Comparison of ENCODE assay signal across 8 cellular contexts in the genomic region with DNA sequence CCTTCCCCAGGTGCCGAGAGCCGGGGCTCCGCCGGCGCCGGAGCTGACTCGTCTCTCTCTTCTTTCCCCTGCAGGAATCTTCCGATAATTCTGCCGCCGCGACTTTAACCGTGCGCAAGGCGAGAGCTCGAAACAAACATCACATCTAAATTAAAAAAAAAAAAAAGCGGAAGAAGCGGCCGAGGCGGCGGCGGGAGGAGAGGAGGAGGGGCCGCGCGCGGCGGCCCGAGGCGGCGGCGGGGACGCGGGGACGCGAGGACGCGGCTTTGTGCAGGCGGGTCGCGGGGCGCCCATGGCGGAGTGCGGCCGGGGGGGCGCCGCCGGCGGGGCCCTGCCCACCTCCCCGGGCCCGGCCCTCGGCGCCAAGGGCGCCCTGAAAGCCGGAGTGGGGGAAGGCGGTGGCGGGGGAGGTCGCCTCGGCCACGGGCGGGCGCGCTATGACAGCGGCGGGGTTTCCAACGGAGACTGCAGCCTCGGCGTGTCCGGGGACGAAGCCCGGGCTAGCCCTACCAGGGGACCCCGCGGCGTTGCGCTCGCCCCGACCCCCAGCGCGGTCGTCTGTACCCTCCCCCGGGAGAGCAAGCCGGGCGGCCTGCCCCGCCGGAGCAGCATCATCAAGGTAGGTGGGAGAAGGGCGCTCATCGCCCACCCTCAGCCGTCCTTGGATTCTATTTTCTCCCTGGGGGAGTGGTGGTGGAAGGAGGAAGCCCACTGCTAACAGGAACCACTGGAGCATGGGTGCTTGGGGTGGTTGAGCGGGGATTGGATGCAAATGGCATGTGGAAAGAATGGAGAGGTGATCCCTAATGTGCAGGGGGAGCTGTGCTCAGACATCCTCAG. TPM values are rescaled to one million over a fixed set of nuclear protein-coding genes. Genes with fewer than 3 reads are reported as not detected.
A peak's percentile ranks its signal among the peaks of the same experiment; 100 is the strongest.
DNase-seq lines count a peak whose midpoint lies in the region; ATAC-seq and TF ChIP-seq lines count a peak whose summit lies in the region.

TSS of gene PLCL2 (plus strand) at position 208 of the 840 bp plus-strand sequence. CDS start at position 293, 85 bp downstream.

- TF ChIP-seq POLR2A in esophagus muscularis mucosa (IDR thresholded peaks at IDR 0.05; ENCODE audit: low read depth) = no peak

- H3K4me3 ChIP-seq in esophagus muscularis mucosa (peak within 1 kb of the TSS; percentile 65 to 88 (median 80)), stomach smooth muscle (ENCODE audit: low read length in 2 of 2) (peak within 1 kb of the TSS; percentile 81 to 83)

- DNase-seq in NCI-H748 (lab: John Stamatoyannopoulos, UW; ENCODE audit: unreplicated experiment) (peak; percentile 50), NCI-H748 treated with DMSO at 0.1 percent for 48 hours (lab: John Stamatoyannopoulos, UW) (no peak), NOMO-1 treated with DMSO at 0.1 percent for 48 hours (lab: John Stamatoyannopoulos, UW; ENCODE audit: unreplicated experiment) (peak; percentile 56), esophagus muscularis mucosa (ENCODE audit: extremely low spot score) (no peak)
- DNase-seq in activated T-cell treated with anti-CD3 and anti-CD28 coated beads, Interleukin-2, amount 50 U/mL, for 1 hour = peak; percentile 80
- peak; percentile 59 to 88 (median 72) for DNase-seq in naive thymus-derived CD8-positive, alpha-beta T cell

- TF ChIP-seq CTCF in esophagus muscularis mucosa (IDR thresholded peaks at IDR 0.05) = no peak

- POLR2A ChIA-PET in naive thymus-derived CD8-positive, alpha-beta T cell (lab: Charles Lee) = interaction anchor here (0.6 to 3.1 kb wide), 26 partner anchors 9 to 1540 kb away, joined by 3 to 43 read pairs (median 5); partner anchors contain the start of gene TBC1D5

- H3K36me3 ChIP-seq in esophagus muscularis mucosa = no peaks in the 10 kb centered on the region
- no peaks in the 10 kb centered on the region for H3K36me3 ChIP-seq in stomach smooth muscle (ENCODE audit: control insufficient read depth in 2 of 2, insufficient read depth in 2 of 2, low read length in 2 of 2)

- under 1% methylated on average over 38 of the region's 87 CpGs for WGBS in esophagus muscularis mucosa

- H3K4me1 ChIP-seq in esophagus muscularis mucosa (peaks cover 2 to 26% (median 20%) of the 10 kb centered on the region in 4 donors), stomach smooth muscle (ENCODE audit: control insufficient read depth, insufficient read depth, low read length) (peaks cover 33% of the 10 kb centered on the region)

- no peaks in the 10 kb centered on the region for H3K36me3 Mint-ChIP-seq in naive thymus-derived CD8-positive, alpha-beta T cell

- H3K4me3 Mint-ChIP-seq in naive thymus-derived CD8-positive, alpha-beta T cell = peak within 1 kb of the TSS; percentile 84 to 99 (median 98)

- H3K27ac Mint-ChIP-seq in naive thymus-derived CD8-positive, alpha-beta T cell = peak within 1 kb of the TSS; percentile 94 to 99 (median 96)

- ATAC-seq in HG02970 (IDR thresholded peaks at IDR 0.05; ENCODE audit: low FRiP score, unreplicated experiment) = peak; percentile 41
- ATAC-seq in naive thymus-derived CD8-positive, alpha-beta T cell = peak; percentile 68 to 69

- H3K9me3 Mint-ChIP-seq in naive thymus-derived CD8-positive, alpha-beta T cell = no peaks in the 10 kb centered on the region

- H3K27ac ChIP-seq in esophagus muscularis mucosa (replicated peaks in 1 of 4) (peak within 1 kb of the TSS; percentile 82 to 85 (median 83)), stomach smooth muscle (ENCODE audit: low read length) (peak within 1 kb of the TSS; percentile 70)

- H3K9ac ChIP-seq in stomach smooth muscle (ENCODE audit: low read length in 2 of 2) = peak within 1 kb of the TSS; percentile 64 to 65

- no peaks in the 10 kb centered on the region for H3K27me3 ChIP-seq in esophagus muscularis mucosa
- no peaks in the 10 kb centered on the region for H3K27me3 ChIP-seq in stomach smooth muscle (ENCODE audit: control insufficient read depth in 1 of 2, insufficient read depth in 2 of 2, low read length in 2 of 2)

- H3K9me3 ChIP-seq in esophagus muscularis mucosa (no peaks in the 10 kb centered on the region), stomach smooth muscle (ENCODE audit: control insufficient read depth in 2 of 2, low read length in 2 of 2) (no peaks in the 10 kb centered on the region)

- TF ChIP-seq EP300 in esophagus muscularis mucosa (IDR thresholded peaks at IDR 0.05) = no peak

- peaks cover 26 to 52% (median 43%) of the 10 kb centered on the region in 4 donors for H3K4me1 Mint-ChIP-seq in naive thymus-derived CD8-positive, alpha-beta T cell

- H3K27me3 Mint-ChIP-seq in naive thymus-derived CD8-positive, alpha-beta T cell = no peaks in the 10 kb centered on the region

- intact Hi-C loops in esophagus muscularis mucosa (cut with DNase I) = no loop called here

RNA-seq across cellular contexts. Expression of gene PLCL2, which starts in this region (rescaled TPM):
- 1 to 10 TPM; 4.1 to 9.1 (median 6.7) TPM for total RNA-seq in esophagus muscularis mucosa
- total RNA-seq in naive thymus-derived CD8-positive, alpha-beta T cell = 10 to 100 TPM; 85.0 to 86.3 TPM
- 10 to 100 TPM; 57.7 to 84.4 (median 69.1) TPM for polyA plus RNA-seq in naive thymus-derived CD8-positive, alpha-beta T cell

Comparison
In these comparisons a context has a peak if more than half of its experiments do, and no peak if none do; other contexts are left out.
1. RNA of gene PLCL2 (total RNA-seq): 85.0 to 86.3 TPM in naive thymus-derived CD8-positive, alpha-beta T cell; 4.1 to 9.1 TPM in esophagus muscularis mucosa; every median in the first group is over 4 times any median in the second.
2. DNase-seq: peak in NCI-H748 (single experiment), NOMO-1 treated with DMSO at 0.1 percent for 48 hours (single experiment), activated T-cell treated with anti-CD3 and anti-CD28 coated beads, Interleukin-2, amount 50 U/mL, for 1 hour (single experiment) and naive thymus-derived CD8-positive, alpha-beta T cell (10 of 10); none in NCI-H748 treated with DMSO at 0.1 percent for 48 hours (single experiment) and esophagus muscularis mucosa (single experiment).